8 cellular contexts compared by ENCODE assay signal in genomic region chr9:79570449-79571308, GRCh38. TPM values are rescaled to one million over a fixed set of nuclear protein-coding genes. Genes with fewer than 3 reads are reported as not detected.
DNase-seq lines count a peak whose midpoint lies in the region; ATAC-seq, FAIRE-seq and TF ChIP-seq lines count a peak whose summit lies in the region.

No MANE protein-coding gene starts in this region.

- H3K27ac Mint-ChIP-seq in T-helper 17 cell: peak overlapping the region; percentile 27

- H4K20me1 ChIP-seq in keratinocyte (ENCODE audit: control insufficient read depth, extremely low read depth, insufficient read depth, low read length): no peaks in the 10 kb centered on the region

- H3K4me3 ChIP-seq in brain microvascular endothelial cell (ENCODE audit: low read depth, low read length): peak overlapping the region; percentile 79
- H3K4me3 ChIP-seq in keratinocyte (ENCODE audit: control insufficient read depth in 2 of 3, extremely low read depth in 1 of 3, insufficient read depth in 2 of 3, low read depth in 1 of 3, low read length in 3 of 3): peak overlapping the region; percentile 76 to 91 (median 81)

- H3K27me3 Mint-ChIP-seq in T-helper 17 cell: peaks cover 19% of the 10 kb centered on the region

- H3K4me1 ChIP-seq in keratinocyte (ENCODE audit: control insufficient read depth, extremely low read depth, insufficient read depth, low read length): peaks cover 16% of the 10 kb centered on the region

- in situ Hi-C loops in brain microvascular endothelial cell (cut with HindIII; ENCODE audit: low pct_ligation_motif_present, low sequenced_read_pairs): no loop called here

- H3K79me2 ChIP-seq in keratinocyte (ENCODE audit: control insufficient read depth, insufficient read depth, low read length): peaks cover 19% of the 10 kb centered on the region

- dilution Hi-C loops in keratinocyte (cut with MboI; ENCODE audit: extremely low pct_ligation_motif_present, low sequenced_read_pairs): no loop called here

- no peak for FAIRE-seq in H54 (lab: Jason Lieb, UNC)
- no peak for FAIRE-seq in keratinocyte (lab: Jason Lieb, UNC)

- no peaks in the 10 kb centered on the region for H3K27me3 ChIP-seq in brain microvascular endothelial cell (replicated peaks)
- no peaks in the 10 kb centered on the region for H3K27me3 ChIP-seq in keratinocyte (ENCODE audit: control insufficient read depth, extremely low read depth, insufficient read depth, low read length)

- H3K4me3 Mint-ChIP-seq in T-helper 17 cell: no peak overlapping the region

- peak overlapping the region; percentile 72 for H3K27ac ChIP-seq in brain microvascular endothelial cell
- H3K27ac ChIP-seq in keratinocyte (ENCODE audit: control insufficient read depth, insufficient read depth, low read length): peak overlapping the region; percentile 78

- TF ChIP-seq CTCF in brain microvascular endothelial cell (IDR thresholded peaks at IDR 0.05; ENCODE audit: low read depth, low read length, missing control alignments): no peak
- TF ChIP-seq CTCF in keratinocyte (optimal IDR thresholded peaks at IDR 0.05 in 1 of 3, IDR thresholded peaks at IDR 0.05 in 1 of 3, conservative IDR thresholded peaks at IDR 0.05 in 1 of 3; ENCODE audit: extremely low read depth in 1 of 3, insufficient read depth in 2 of 3, low read length in 3 of 3): no peak

- peaks cover 24% of the 10 kb centered on the region for H3K4me1 Mint-ChIP-seq in T-helper 17 cell

- no peak for ATAC-seq in T-helper 17 cell

- H3K36me3 Mint-ChIP-seq in T-helper 17 cell (ENCODE audit: low read depth): peaks cover 2% of the 10 kb centered on the region

- H3K36me3 ChIP-seq in brain microvascular endothelial cell (replicated peaks) (no peaks in the 10 kb centered on the region), keratinocyte (ENCODE audit: control insufficient read depth in 2 of 2, extremely low read depth in 1 of 2, insufficient read depth in 2 of 2, low read length in 2 of 2) (no peaks in the 10 kb centered on the region)

- H3K9ac ChIP-seq in keratinocyte (ENCODE audit: control insufficient read depth, extremely low read depth, insufficient read depth, low read length): peak overlapping the region; percentile 84

- H3K4me2 ChIP-seq in keratinocyte (ENCODE audit: control insufficient read depth, extremely low read depth, insufficient read depth, low read depth, low read length): peak overlapping the region; percentile 90

- H3K9me1 ChIP-seq in keratinocyte (ENCODE audit: control insufficient read depth, extremely low read depth, insufficient read depth, low read length): no peaks in the 10 kb centered on the region

- peak; percentile 57; the same call in 1 of the 2 replicates for TF ChIP-seq POLR2A in H54 (IDR thresholded peaks at IDR 0.05; ENCODE audit: low read depth, low read length)

- H3K9me3 ChIP-seq in T-helper 17 cell (ENCODE audit: control insufficient read depth, low read length, poor library complexity, severe bottlenecking): no peaks in the 10 kb centered on the region
- H3K9me3 ChIP-seq in keratinocyte (ENCODE audit: control insufficient read depth, low read depth, low read length): no peaks in the 10 kb centered on the region

- DNase-seq in AG08395 (ENCODE audit: low spot score) (peak; percentile 25), H54 (ENCODE audit: insufficient read length, low spot score) (peak; percentile 82), T-helper 17 cell (peak; percentile 17 to 22 (median 19)), brain microvascular endothelial cell (peak; percentile 38), keratinocyte (ENCODE audit: low read depth, low spot score) (no peak), NCI-H1092 treated with DMSO at 0.1 percent for 48 hours (lab: John Stamatoyannopoulos, UW) (no peak), NCI-H2107 (lab: John Stamatoyannopoulos, UW) (no peak)
- DNase-seq in stimulated activated CD4-positive, alpha-beta T cell treated with anti-CD3 and anti-CD28 coated beads, Interleukin-1b, Interleukin-23, amount 100 ng/mL, for 48 hours: peak; percentile 50

- H2AFZ ChIP-seq in keratinocyte (ENCODE audit: control insufficient read depth, low read length): peak overlapping the region; percentile 98

RNA-seq across cellular contexts. Expression of gene TLE4, which starts 1.1 kb away (rescaled TPM):
- 100 to 1,000 TPM; 104 to 154 TPM for total RNA-seq in T-helper 17 cell
- 12.6 to 21.9 TPM (median 14.7 TPM) in 3 replicates for polyA plus RNA-seq in keratinocyte
- polyA plus RNA-seq in keratinocyte (2011; ENCODE audit: low read depth): 18.8 TPM
- 11.1 and 19.7 TPM in 2 replicates for polyA plus RNA-seq in keratinocyte (2011; cell fraction: cytosol; rRNA removed)
- polyA plus RNA-seq in keratinocyte (2011; cell fraction: nucleus; rRNA removed): 29.1 and 30.6 TPM in 2 replicates
- 10.4 and 11.1 TPM in 2 replicates for polyA plus RNA-seq in keratinocyte (2012; ENCODE audit: low replicate concordance)
- polyA minus RNA-seq in keratinocyte: 17.9 to 40.4 TPM (median 23.3 TPM) in 3 replicates
- polyA minus RNA-seq in keratinocyte (2011; cell fraction: cytosol; rRNA and poly(A)+ RNA removed): 20.3 TPM
- 31.8 and 54.6 TPM in 2 replicates for polyA minus RNA-seq in keratinocyte (2011; cell fraction: nucleus; rRNA and poly(A)+ RNA removed)

Comparison
In these comparisons a context has a peak if more than half of its experiments do, and no peak if none do; other contexts are left out.
1. DNase-seq: peak in AG08395 (single experiment), H54 (single experiment), T-helper 17 cell (3 of 3), brain microvascular endothelial cell (single experiment) and stimulated activated CD4-positive, alpha-beta T cell treated with anti-CD3 and anti-CD28 coated beads, Interleukin-1b, Interleukin-23, amount 100 ng/mL, for 48 hours (single experiment); none in keratinocyte (single experiment), NCI-H1092 treated with DMSO at 0.1 percent for 48 hours (single experiment) and NCI-H2107 (single experiment).